28 cellular contexts compared by ENCODE assay signal in genomic region chr7:45460379-45460778, GRCh38.
"Had no signal": no experiment of that assay in that cellular context is flagged by ENCODE, and none has a peak within 500 bp of the region (broad histone marks: within the 10 kb centered on the region; RNA-seq: fewer than 3 reads in every experiment).

No MANE protein-coding gene starts in this region.

- H3K36me3 ChIP-seq: esophagus muscularis mucosa, gastroesophageal sphincter, heart left ventricle, neutrophil, pancreas, right lobe of liver, thoracic aorta, tibial nerve, upper lobe of left lung had no signal

- FAIRE-seq: kidney, pancreas, small intestine, urothelium cell line had no signal

- ATAC-seq: foreskin keratinocyte; gastroesophageal sphincter; heart left ventricle; left lobe of liver; mucosa of descending colon; natural killer cell treated with Interleukin-12 subunit alpha and Interleukin-12 subunit beta and Interleukin-15 and Interleukin-18, amount 100 ng/mL, for 72 hours; pancreas; right lobe of liver; stimulated activated naive B cell treated with anti-CD40 and anti-IgM and Interleukin-4, amounts not matched to agents 10 μg/mL and 1 μg/mL and 100 μg/mL, for 72 hours had no signal

- H3K27ac ChIP-seq: dorsolateral prefrontal cortex, esophagus muscularis mucosa, foreskin keratinocyte, gastroesophageal sphincter, heart left ventricle, hepatocyte, neutrophil, pancreas, right lobe of liver, thoracic aorta, tibial nerve, upper lobe of left lung had no signal

- H3K4me3 Mint-ChIP-seq: mesothelial cell of epicardium; naive B cell; natural killer cell treated with Interleukin-12 subunit alpha and Interleukin-12 subunit beta and Interleukin-15 and Interleukin-18, amount 100 ng/mL, for 72 hours; neural crest cell; stimulated activated naive B cell treated with anti-CD40 and anti-IgM and Interleukin-4, amounts not matched to agents 10 μg/mL and 1 μg/mL and 100 μg/mL, for 72 hours; stimulated activated naive CD8-positive, alpha-beta T cell treated with anti-CD3 and anti-CD28 coated beads, Interleukin-15, Interleukin-2, amounts not matched to agents 100 ng/mL and 50 ng/mL, for 24 hours had no signal

- H3K27ac Mint-ChIP-seq: mesothelial cell of epicardium; naive B cell; natural killer cell treated with Interleukin-12 subunit alpha and Interleukin-12 subunit beta and Interleukin-15 and Interleukin-18, amount 100 ng/mL, for 72 hours; stimulated activated naive B cell treated with anti-CD40 and anti-IgM and Interleukin-4, amounts not matched to agents 10 μg/mL and 1 μg/mL and 100 μg/mL, for 72 hours; stimulated activated naive CD8-positive, alpha-beta T cell treated with anti-CD3 and anti-CD28 coated beads, Interleukin-15, Interleukin-2, amounts not matched to agents 100 ng/mL and 50 ng/mL, for 24 hours had no signal

- H3K27me3 ChIP-seq: heart left ventricle, hepatocyte, neutrophil, pancreas, right lobe of liver, tibial nerve, upper lobe of left lung had no signal

- DNase-seq: dorsolateral prefrontal cortex; effector CD4-positive, alpha-beta T cell; foreskin keratinocyte; heart left ventricle; kidney; mesenchymal stem cell; mucosa of descending colon; naive B cell; pancreas; right lobe of liver; small intestine; stimulated activated CD4-positive, alpha-beta T cell treated with anti-CD3 and anti-CD28 coated beads, Interleukin-15, amount 100 ng/mL, for 24 hours; stimulated activated CD4-positive, alpha-beta T cell treated with anti-CD3 and anti-CD28 coated beads, Interleukin-2, amount 100 ng/mL, for 48 hours; stimulated activated naive B cell treated with anti-CD40 and anti-IgM and Interleukin-4, amounts not matched to agents 10 μg/mL and 1 μg/mL and 100 μg/mL, for 72 hours; upper lobe of left lung had no signal

- H3K4me2 ChIP-seq: hepatocyte had no signal

- H3K79me2 ChIP-seq: hepatocyte had no signal

- H3K36me3 Mint-ChIP-seq: mesothelial cell of epicardium; naive B cell; natural killer cell treated with Interleukin-12 subunit alpha and Interleukin-12 subunit beta and Interleukin-15 and Interleukin-18, amount 100 ng/mL, for 72 hours; stimulated activated naive B cell treated with anti-CD40 and anti-IgM and Interleukin-4, amounts not matched to agents 10 μg/mL and 1 μg/mL and 100 μg/mL, for 72 hours had no signal

- H3K4me3 ChIP-seq: dorsolateral prefrontal cortex, esophagus muscularis mucosa, gastroesophageal sphincter, heart left ventricle, hepatocyte, lung, mucosa of descending colon, pancreas, right lobe of liver, thoracic aorta, tibial nerve, upper lobe of left lung had no signal

- H3K4me1 ChIP-seq: esophagus muscularis mucosa, foreskin keratinocyte, gastroesophageal sphincter, heart left ventricle, pancreas, right lobe of liver, tibial nerve, upper lobe of left lung had no signal

- H3K9me3 ChIP-seq: gastroesophageal sphincter, neutrophil, pancreas, right lobe of liver, thoracic aorta, upper lobe of left lung had no signal

- H3K9me3 Mint-ChIP-seq: natural killer cell treated with Interleukin-12 subunit alpha and Interleukin-12 subunit beta and Interleukin-15 and Interleukin-18, amount 100 ng/mL, for 72 hours; neural crest cell; stimulated activated naive CD8-positive, alpha-beta T cell treated with anti-CD3 and anti-CD28 coated beads, Interleukin-15, Interleukin-2, amounts not matched to agents 100 ng/mL and 50 ng/mL, for 24 hours had no signal

- H3K4me1 Mint-ChIP-seq: naive B cell; neural crest cell; stimulated activated naive B cell treated with anti-CD40 and anti-IgM and Interleukin-4, amounts not matched to agents 10 μg/mL and 1 μg/mL and 100 μg/mL, for 72 hours had no signal

- H2AFZ ChIP-seq: hepatocyte had no signal
